ENCODE assay signal across 22 cellular contexts in genomic region chr1:54506594-54506993, GRCh38. TPM values are rescaled to one million over a fixed set of nuclear protein-coding genes. Genes with fewer than 3 reads are reported as not detected.
DNase-seq lines count a peak whose midpoint lies in the region; ATAC-seq, FAIRE-seq and TF ChIP-seq lines count a peak whose summit lies in the region.
"Had no signal": no experiment of that assay in that cellular context is flagged by ENCODE, and none has a peak within 500 bp of the region (broad histone marks: within the 10 kb centered on the region; RNA-seq: fewer than 3 reads in every experiment).

No MANE protein-coding gene starts in this region.

- peak overlapping the region; percentile 9 for H3K4ac ChIP-seq in trophoblast cell (ENCODE audit: low read depth, low read length)

- peak overlapping the region; percentile 46 for H4K8ac ChIP-seq in trophoblast cell (ENCODE audit: low read depth, low read length)

- peak; percentile 29 for DNase-seq in GM12865 (ENCODE audit: low read depth)
- DNase-seq in M059J (ENCODE audit: low read depth), result peak; percentile 38
- DNase-seq in K562 (ENCODE audit: extremely low read depth in 1 of 4, low spot score in 3 of 4), result no peak
- no peak for DNase-seq in trophoblast cell
- no peak for DNase-seq in CD8-positive, alpha-beta memory T cell
- DNase-seq in NCI-H146 (lab: John Stamatoyannopoulos, UW), result no peak
- no peak for DNase-seq in small intestine
- no peak for DNase-seq in SK-N-DZ (ENCODE audit: low spot score)
- DNase-seq: activated gamma-delta T cell; aorta; C1 segment of cervical spinal cord; DMS79 treated with DMSO at 0.1 percent for 48 hours; left ventricle myocardium superior; NCI-H2107; NCI-H748 treated with DMSO at 0.1 percent for 48 hours; stimulated activated CD4-positive, alpha-beta T cell treated with anti-CD3 and anti-CD28 coated beads, Interleukin-4, amount 100 ng/mL, for 4 hours; SW 1271; tibial artery had no signal

- H2AFZ ChIP-seq in K562 (ENCODE audit: low read depth, low read length) (no peak overlapping the region), trophoblast cell (ENCODE audit: insufficient read depth, low read length, poor library complexity) (peak overlapping the region; percentile 21)
- H2AFZ ChIP-seq: GM23338 had no signal

- peak overlapping the region; percentile 75 for H2BK12ac ChIP-seq in trophoblast cell (ENCODE audit: low read length)

- CTCF ChIA-PET in K562 (lab: Yijun Ruan, JAX; ENCODE audit: low intra/inter-chr PET ratio), result no interaction called here
- CTCF ChIA-PET in CD8-positive, alpha-beta memory T cell (lab: Charles Lee), result no interaction called here

- peak overlapping the region; percentile 71 for H2BK120ac ChIP-seq in trophoblast cell (ENCODE audit: insufficient read depth, low read length, poor library complexity)

- H3K27me3 ChIP-seq in K562 (ENCODE audit: control insufficient read depth in 2 of 2, insufficient read depth in 2 of 2, low read length in 2 of 2) (peaks cover 13 to 64% of the 10 kb centered on the region in 2 experiments; a peak in 4 of 5 replicates), trophoblast cell (ENCODE audit: insufficient read depth, low read length) (no peaks in the 10 kb centered on the region), small intestine (ENCODE audit: control insufficient read depth in 2 of 2, insufficient read depth in 2 of 2, low read length in 2 of 2) (no peaks in the 10 kb centered on the region)
- no peaks in the 10 kb centered on the region for H3K27me3 ChIP-seq in CD8-positive, alpha-beta memory T cell (ENCODE audit: insufficient read depth, low read length, poor library complexity, severe bottlenecking)

- peak overlapping the region; percentile 82 for H4K91ac ChIP-seq in trophoblast cell (ENCODE audit: low read depth, low read length)

- peaks cover 0 to 1% (median 0%) of the 10 kb centered on the region in 3 donors for H3K36me3 Mint-ChIP-seq in CD8-positive, alpha-beta memory T cell

- ATAC-seq in K562, result peak; percentile 37; the same call in 2 of the 3 replicates
- ATAC-seq: GM23338, left ventricle myocardium superior had no signal

- in situ Hi-C loops in K562 (cut with MboI), result no loop called here

- TF ChIP-seq POLR2A in K562 (conservative IDR thresholded peaks at IDR 0.05), result no peak

- WGBS in K562 (ENCODE audit: insufficient coverage, low coverage, missing lambda C conversion rate), result 4% methylated on average over 6 of the region's 6 CpGs
- no CpG with 5 or more reads among the region's 6 CpGs for WGBS in trophoblast cell (ENCODE audit: extremely low coverage, insufficient coverage, insufficient read length)
- WGBS in small intestine, 3 donors, result 66 to 74% (median 73%) methylated on average over 6 of the region's 6 CpGs

- BruUV-seq in K562 (replicated peaks; lab: Mats Ljungman, UMichigan), result no TSS peak

- peaks cover 24% of the 10 kb centered on the region for H3K79me1 ChIP-seq in trophoblast cell (ENCODE audit: low read length)

- H3K27ac ChIP-seq in K562 (ENCODE audit: extremely low read depth, low read depth, low read length) (no peak overlapping the region), trophoblast cell (ENCODE audit: low read depth, low read length) (no peak overlapping the region), small intestine (ENCODE audit: low read depth in 1 of 2, low read length in 1 of 2) (no peak overlapping the region)
- H3K27ac ChIP-seq in CD8-positive, alpha-beta memory T cell (ENCODE audit: low read depth, low read length), result no peak overlapping the region
- H3K27ac ChIP-seq: skin epidermis, tibial artery had no signal

- no peak for TF ChIP-seq CTCF in GM12865 (IDR thresholded peaks at IDR 0.05; ENCODE audit: insufficient read depth, low read depth, low read length, missing control alignments)
- TF ChIP-seq CTCF in K562 (IDR thresholded peaks at IDR 0.05 in 2 of 3, conservative IDR thresholded peaks at IDR 0.05 in 1 of 3; ENCODE audit: insufficient read depth in 2 of 3, low read depth in 1 of 3, low read length in 3 of 3), result no peak

- H3K4me1 Mint-ChIP-seq in CD8-positive, alpha-beta memory T cell, result no peaks in the 10 kb centered on the region

- H4K12ac ChIP-seq in trophoblast cell (ENCODE audit: low read depth, low read length), result peak overlapping the region; percentile 37

- TF ChIP-seq RAD21 in K562 (CRISPR knock-in tag; conservative IDR thresholded peaks at IDR 0.05 in 1 of 2, IDR thresholded peaks at IDR 0.05 in 1 of 2), result no peak

- no peaks in the 10 kb centered on the region for H3K9me3 Mint-ChIP-seq in CD8-positive, alpha-beta memory T cell
- H3K9me3 Mint-ChIP-seq: GM23338 had no signal

- no peak for FAIRE-seq in K562 (lab: Jason Lieb, UNC)
- FAIRE-seq in small intestine (lab: Jason Lieb, UNC), result no peak
- FAIRE-seq: endometrium, frontal cortex had no signal

- TF ChIP-seq EP300 in K562 (IDR thresholded peaks at IDR 0.05; ENCODE audit: low read length), result no peak

- POLR2A ChIA-PET in K562 (lab: Yijun Ruan, JAX), result interaction anchor here (1.0 kb wide), 1 partner anchor 245 kb away, joined by 3 read pairs; no protein-coding TSS in a partner anchor
- POLR2A ChIA-PET in CD8-positive, alpha-beta memory T cell (lab: Charles Lee), result no interaction called here

- no peak overlapping the region for H3K23ac ChIP-seq in trophoblast cell (ENCODE audit: low read length)

- H3K4me3 Mint-ChIP-seq in CD8-positive, alpha-beta memory T cell, result no peak overlapping the region
- H3K4me3 Mint-ChIP-seq: GM23338 had no signal

- no peaks in the 10 kb centered on the region for H3K9me1 ChIP-seq in K562 (ENCODE audit: control insufficient read depth, insufficient read depth, low read length)

- H3K27me3 Mint-ChIP-seq in CD8-positive, alpha-beta memory T cell, result peaks cover 13 to 29% of the 10 kb centered on the region in 2 donors

- intact Hi-C loops in K562 (cut with micrococcal nuclease), result no loop called here

- H3K4me2 ChIP-seq in K562 (ENCODE audit: insufficient read depth, low read length) (no peak overlapping the region), trophoblast cell (ENCODE audit: low read length) (no peak overlapping the region)
- H3K4me2 ChIP-seq: GM23338 had no signal

- H3K4me1 ChIP-seq in K562 (replicated peaks in 1 of 2; ENCODE audit: control insufficient read depth in 2 of 2, insufficient read depth in 2 of 2, low read length in 2 of 2) (no peaks in the 10 kb centered on the region; a peak in 1 of 5 replicates), trophoblast cell (ENCODE audit: control insufficient read depth in 1 of 2, insufficient read depth in 2 of 2, low read length in 2 of 2) (peaks cover 20% of the 10 kb centered on the region in 2 experiments), small intestine (ENCODE audit: control insufficient read depth in 2 of 2, insufficient read depth in 1 of 2, low read depth in 1 of 2, low read length in 1 of 2) (no peaks in the 10 kb centered on the region)
- no peaks in the 10 kb centered on the region for H3K4me1 ChIP-seq in CD8-positive, alpha-beta memory T cell (ENCODE audit: insufficient read depth, low read length)
- H3K4me1 ChIP-seq: tibial artery had no signal

- H3K9ac ChIP-seq in K562 (ENCODE audit: insufficient read depth in 1 of 2, low read depth in 2 of 2, low read length in 2 of 2), result peak overlapping the region in 1 of 2 experiments; percentile 61; a peak in 1 of 4 replicates
- H3K9ac ChIP-seq in trophoblast cell (ENCODE audit: low read length), result no peak overlapping the region

- no peak overlapping the region for H3K27ac Mint-ChIP-seq in CD8-positive, alpha-beta memory T cell
- H3K27ac Mint-ChIP-seq: GM23338 had no signal

- H3K79me2 ChIP-seq in K562 (ENCODE audit: control insufficient read depth, insufficient read depth, low read length) (no peaks in the 10 kb centered on the region), trophoblast cell (ENCODE audit: control insufficient read depth, insufficient read depth, low read length, poor library complexity) (peaks cover 2% of the 10 kb centered on the region)

- H3K36me3 ChIP-seq in K562 (ENCODE audit: control insufficient read depth, insufficient read depth, low read length) (no peaks in the 10 kb centered on the region), trophoblast cell (ENCODE audit: control insufficient read depth in 1 of 2, insufficient read depth in 2 of 2, low read length in 2 of 2) (no peaks in the 10 kb centered on the region), small intestine (ENCODE audit: control insufficient read depth in 2 of 2, insufficient read depth in 2 of 2, low read length in 2 of 2) (no peaks in the 10 kb centered on the region)
- no peaks in the 10 kb centered on the region for H3K36me3 ChIP-seq in CD8-positive, alpha-beta memory T cell (ENCODE audit: insufficient read depth, low read length)
- H3K36me3 ChIP-seq: tibial artery had no signal

- H4K20me1 ChIP-seq in K562 (replicated peaks; ENCODE audit: control insufficient read depth, insufficient read depth, low read length), result no peaks in the 10 kb centered on the region

- H3K18ac ChIP-seq in trophoblast cell (ENCODE audit: low read length), result peak overlapping the region; percentile 48

- no peak overlapping the region for H2AK5ac ChIP-seq in trophoblast cell (ENCODE audit: low read length)

- H2BK5ac ChIP-seq in trophoblast cell (ENCODE audit: low read depth, low read length, poor library complexity), result peak overlapping the region; percentile 37

- peak overlapping the region; percentile 55 for H3K14ac ChIP-seq in trophoblast cell (ENCODE audit: low read length)

- no peak overlapping the region for H3K4me3 ChIP-seq in GM12865 (ENCODE audit: low read depth, low read length)
- no peak overlapping the region for H3K4me3 ChIP-seq in K562
- no peak overlapping the region for H3K4me3 ChIP-seq in trophoblast cell (ENCODE audit: low read depth, low read length)
- no peak overlapping the region for H3K4me3 ChIP-seq in CD8-positive, alpha-beta memory T cell (ENCODE audit: low read length)
- no peak overlapping the region for H3K4me3 ChIP-seq in small intestine (ENCODE audit: low read depth in 1 of 2, low read length in 2 of 2)
- H3K4me3 ChIP-seq: GM23338, skin epidermis, tibial artery had no signal

- no peaks in the 10 kb centered on the region for H3K9me3 ChIP-seq in K562 (replicated peaks; ENCODE audit: control insufficient read depth, insufficient read depth, low read depth, low read length)
- H3K9me3 ChIP-seq in trophoblast cell (ENCODE audit: insufficient read depth, low read depth, low read length), result no peaks in the 10 kb centered on the region
- no peaks in the 10 kb centered on the region for H3K9me3 ChIP-seq in CD8-positive, alpha-beta memory T cell (ENCODE audit: low read length)
- H3K9me3 ChIP-seq in small intestine (ENCODE audit: control insufficient read depth, low read depth), result no peaks in the 10 kb centered on the region
- H3K9me3 ChIP-seq: tibial artery had no signal

RNA-seq across cellular contexts. Expression of gene ACOT11, which starts 41.4 kb away (rescaled TPM):
- 0.64 and 0.66 TPM in 2 replicates for total RNA-seq in M059J (2014; rRNA removed; shearing (Covaris generic))
- 1.0 and 3.3 TPM in 2 replicates for total RNA-seq in K562 (2011; cell fraction: chromatin; rRNA removed; ENCODE audit: low replicate concordance)
- total RNA-seq in K562 (2011; cell fraction: nucleolus; rRNA removed), result 1.4 and 1.7 TPM in 2 replicates
- 0.73 and 1.7 TPM in 2 replicates for total RNA-seq in K562 (2011; cell fraction: nucleoplasm; rRNA removed)
- total RNA-seq in K562 (2014; rRNA removed) (0.49 and 0.64 TPM in 2 replicates), K562 (2014; rRNA removed; fragmentation: Illumina TruSeq; extraction: Trizol) (0.04 and 0.16 TPM in 2 replicates), K562 (2015; rRNA removed; fragmentation: Illumina TruSeq; extraction: Trizol) (0.33 and 0.64 TPM in 2 replicates), K562 (2021) (0.89 and 1.2 TPM in 2 replicates)
- polyA plus RNA-seq in K562 (2011; rRNA removed) (0.31 and 2.8 TPM in 2 replicates), K562 (2014; fragmentation: Illumina TruSeq; extraction: Trizol) (0.42 and 0.91 TPM in 2 replicates), K562 (2014; fragmentation: Nextera tagmentation; extraction: Ambion mirVana) (not detected), K562 (2014; rRNA removed) (0.71 and 0.78 TPM in 2 replicates), small intestine (100 to 1,000 TPM in 1 of 3 donors, 10 to 100 TPM in 2; 30.4 to 101 (median 58.9) TPM)
- 0.63 and 1.6 TPM in 2 replicates for polyA plus RNA-seq in K562 (2011; cell fraction: cytosol; rRNA removed)
- polyA plus RNA-seq in K562 (2011; cell fraction: nucleus; rRNA removed), result 2.9 and 6.7 TPM in 2 replicates
- 0.46 and 1.5 TPM in 2 replicates for polyA plus RNA-seq in K562 (2012)
- 0.21 and 2.1 TPM in 2 replicates for polyA minus RNA-seq in K562 (2011; rRNA and poly(A)+ RNA removed)
- polyA minus RNA-seq in K562 (2011; cell fraction: cytosol; rRNA and poly(A)+ RNA removed), result 1.2 TPM in 1 of 2 replicates, not detected in the other
- 0.40 and 5.1 TPM in 2 replicates for polyA minus RNA-seq in K562 (2011; cell fraction: nucleus; rRNA and poly(A)+ RNA removed)
- polyA plus RNA-seq in trophoblast cell (2013), result 4.2 and 5.0 TPM in 2 replicates
- under 1 TPM; 0.37 to 0.58 TPM for total RNA-seq in CD8-positive, alpha-beta memory T cell
- polyA plus RNA-seq in CD8-positive, alpha-beta memory T cell, result 0.09 TPM
- 5.0 and 7.7 TPM in 2 replicates for polyA plus RNA-seq in SK-N-DZ (2014; cell fraction: cytosol; rRNA removed)
- 19.0 and 21.7 TPM in 2 replicates for polyA plus RNA-seq in SK-N-DZ (2014; cell fraction: nucleus; rRNA removed)

Comparison
In these comparisons a context has a peak if more than half of its experiments do, and no peak if none do; other contexts are left out.
1. DNase-seq: peak in GM12865 (single experiment) and M059J (single experiment); none in K562 (0 of 4), trophoblast cell (0 of 2), CD8-positive, alpha-beta memory T cell (0 of 5), NCI-H146 (single experiment), small intestine (single experiment) and SK-N-DZ (single experiment).